Comparison of ENCODE assay signal across 8 cellular contexts in the genomic region with DNA sequence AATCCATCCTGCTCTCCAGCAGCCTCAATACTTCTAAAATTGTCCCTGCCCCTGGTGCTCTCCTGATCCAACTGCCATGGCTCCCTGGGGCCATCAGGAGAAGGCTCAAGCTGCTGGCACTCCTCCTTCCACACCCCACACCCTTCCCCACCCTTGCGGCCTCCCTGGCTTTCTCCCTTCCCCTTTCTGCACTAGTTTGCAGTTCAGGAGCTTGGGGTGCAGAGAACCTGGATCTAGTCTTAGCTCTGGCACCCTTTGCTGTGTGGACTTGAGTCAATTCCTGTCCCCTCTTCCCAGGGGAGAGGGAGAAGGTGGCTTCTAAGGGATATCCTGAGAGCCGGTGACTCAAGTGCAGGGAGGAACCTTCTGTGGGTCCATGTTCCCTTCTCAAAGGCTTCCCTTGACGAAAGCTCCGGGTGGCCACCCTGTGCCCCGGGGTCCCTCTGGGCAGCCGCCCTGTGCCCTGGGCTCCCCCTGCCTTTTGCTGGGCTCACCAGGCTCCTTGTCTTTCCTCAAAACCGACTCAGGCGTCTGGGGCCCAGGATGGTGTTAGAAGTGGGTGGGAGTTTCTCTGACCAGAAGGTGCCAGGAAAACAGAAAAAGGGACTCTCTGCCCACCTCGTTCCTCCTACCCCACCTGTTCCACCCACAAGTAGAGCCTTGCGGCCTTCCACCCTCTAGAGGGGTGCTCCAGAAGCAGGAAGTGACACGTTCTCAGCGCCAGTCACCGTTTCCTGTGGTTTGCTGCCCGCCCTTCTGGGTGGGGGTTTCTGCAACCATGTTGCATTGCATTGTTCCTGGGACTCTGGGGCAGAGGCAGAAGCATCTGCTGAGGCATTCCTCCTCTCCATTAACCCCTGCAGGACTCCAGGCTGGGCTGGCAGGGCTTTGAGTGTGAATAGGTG. TPM values are rescaled to one million over a fixed set of nuclear protein-coding genes. Genes with fewer than 3 reads are reported as not detected.
DNase-seq lines count a peak whose midpoint lies in the region; ATAC-seq and TF ChIP-seq lines count a peak whose summit lies in the region.

No MANE protein-coding gene starts in this region.

- peak overlapping the region; percentile 18; the same call in 1 of the 2 replicates for H3K9ac ChIP-seq in KMS-11
- H3K9ac ChIP-seq in rectal smooth muscle tissue (ENCODE audit: low read length), result no peak overlapping the region

- H3K27me3 ChIP-seq in CD8-positive, alpha-beta T cell (ENCODE audit: insufficient read depth, low read length), result no peaks in the 10 kb centered on the region
- H3K27me3 ChIP-seq in KMS-11 (ENCODE audit: insufficient read depth, low read depth), result no peaks in the 10 kb centered on the region
- H3K27me3 ChIP-seq in effector memory CD4-positive, alpha-beta T cell (replicated peaks; ENCODE audit: control insufficient read depth, insufficient read depth, low read length, poor library complexity, severe bottlenecking), result no peaks in the 10 kb centered on the region
- H3K27me3 ChIP-seq in rectal smooth muscle tissue (ENCODE audit: control insufficient read depth, insufficient read depth, low read length), result no peaks in the 10 kb centered on the region
- no peaks in the 10 kb centered on the region for H3K27me3 ChIP-seq in aorta (ENCODE audit: control insufficient read depth in 1 of 2, insufficient read depth in 2 of 2, low read length in 1 of 2)

- intact Hi-C loops in CD8-positive, alpha-beta T cell (cut with DNase I, micrococcal nuclease), result loop anchor here (1.0 to 10.0 kb wide), 4 partner anchors 15 to 117 kb away; a partner anchor contains a TSS
- intact Hi-C loops in aorta (cut with DNase I), result no loop called here

- peaks cover 2% of the 10 kb centered on the region for H3K36me3 ChIP-seq in CD8-positive, alpha-beta T cell (ENCODE audit: insufficient read depth, low read length)
- H3K36me3 ChIP-seq in KMS-11 (ENCODE audit: insufficient read depth) (no peaks in the 10 kb centered on the region), rectal smooth muscle tissue (ENCODE audit: control insufficient read depth, insufficient read depth, low read length) (peaks cover 13% of the 10 kb centered on the region), aorta (ENCODE audit: control insufficient read depth in 1 of 2, insufficient read depth in 2 of 2, low read length in 1 of 2) (no peaks in the 10 kb centered on the region)
- peaks cover 4% of the 10 kb centered on the region for H3K36me3 ChIP-seq in effector memory CD4-positive, alpha-beta T cell (ENCODE audit: control insufficient read depth, insufficient read depth, low read length)

- H3K27me3 Mint-ChIP-seq in CD8-positive, alpha-beta T cell (ENCODE audit: low read depth), result no peaks in the 10 kb centered on the region

- H3K4me3 ChIP-seq in CD8-positive, alpha-beta T cell (ENCODE audit: low read depth, low read length), result peak overlapping the region; percentile 45
- H3K4me3 ChIP-seq in KMS-11 (IDR thresholded peaks at IDR 0.05; ENCODE audit: insufficient read depth, low read depth, low read length), result no peak overlapping the region
- peak overlapping the region; percentile 42 for H3K4me3 ChIP-seq in effector memory CD4-positive, alpha-beta T cell (ENCODE audit: insufficient read depth, low read depth, low read length, poor library complexity, severe bottlenecking)
- no peak overlapping the region for H3K4me3 ChIP-seq in rectal smooth muscle tissue (ENCODE audit: low read length)
- no peak overlapping the region for H3K4me3 ChIP-seq in aorta (ENCODE audit: low read length in 2 of 2)

- no peaks in the 10 kb centered on the region for H4K20me1 ChIP-seq in KMS-11 (ENCODE audit: insufficient read depth)

- 89% methylated on average over 13 to 14 of the region's 14 CpGs for WGBS in aorta, 2 donors

- H3K79me2 ChIP-seq in KMS-11 (ENCODE audit: insufficient read depth, low read depth), result no peaks in the 10 kb centered on the region

- H3K4me2 ChIP-seq in KMS-11, result 0 out of 2 replicates have a peak overlapping the region, but pooled peaks have one; percentile 29

- CTCF ChIA-PET in CD8-positive, alpha-beta T cell (lab: Charles Lee), result interaction anchor here (1.1 to 6.1 kb wide), 8 partner anchors 12 to 51 kb away, joined by 3 to 39 read pairs (median 4); a partner anchor contains a TSS

- peaks cover 73% of the 10 kb centered on the region for H3K4me1 ChIP-seq in CD8-positive, alpha-beta T cell (ENCODE audit: insufficient read depth, low read length)
- H3K4me1 ChIP-seq in KMS-11 (ENCODE audit: low read depth, poor library complexity, severe bottlenecking) (peaks cover 46% of the 10 kb centered on the region), rectal smooth muscle tissue (ENCODE audit: control insufficient read depth, insufficient read depth, low read length) (peaks cover 40% of the 10 kb centered on the region), aorta (ENCODE audit: control insufficient read depth in 1 of 2, insufficient read depth in 2 of 2, low read length in 2 of 2) (peaks cover 0 to 4% of the 10 kb centered on the region in 2 donors)
- peaks cover 60% of the 10 kb centered on the region for H3K4me1 ChIP-seq in effector memory CD4-positive, alpha-beta T cell (ENCODE audit: control insufficient read depth, insufficient read depth, low read length, poor library complexity, severe bottlenecking)

- peak overlapping the region; percentile 98 for H3K27ac Mint-ChIP-seq in CD8-positive, alpha-beta T cell

- TF ChIP-seq CTCF in CD8-positive, alpha-beta T cell (IDR thresholded peaks at IDR 0.05), result no peak
- no peak for TF ChIP-seq CTCF in KMS-11 (conservative IDR thresholded peaks at IDR 0.05; ENCODE audit: low read depth, low read length)

- POLR2A ChIA-PET in CD8-positive, alpha-beta T cell (lab: Charles Lee), result interaction anchor here (0.7 to 1.8 kb wide), 7 partner anchors 9 to 40 kb away, joined by 3 to 8 read pairs (median 4); a partner anchor contains a TSS

- no peaks in the 10 kb centered on the region for H3K9me3 Mint-ChIP-seq in CD8-positive, alpha-beta T cell

- peak overlapping the region; percentile 80 for H3K4me3 Mint-ChIP-seq in CD8-positive, alpha-beta T cell

- DNase-seq in CD8-positive, alpha-beta T cell, result peak; percentile 73 to 92 (median 87)
- DNase-seq in activated CD4-positive, alpha-beta T cell treated with anti-CD3 and anti-CD28 coated beads, Interleukin-2, amount 50 U/mL, for 24 hours (ENCODE audit: low read depth in 1 of 2, low spot score in 1 of 2), result peak; percentile 61 to 82
- peak; percentile 84 to 88 (median 87) for DNase-seq in effector memory CD4-positive, alpha-beta T cell
- DNase-seq in aorta, result peak; percentile 83 to 85
- DNase-seq in HUDEP-2 (lab: John Stamatoyannopoulos, UW; ENCODE audit: unreplicated experiment in 76 of 76), result no peak

- peaks cover 34% of the 10 kb centered on the region for H3K36me3 Mint-ChIP-seq in CD8-positive, alpha-beta T cell

- peak overlapping the region; percentile 68 for H3K27ac ChIP-seq in CD8-positive, alpha-beta T cell (ENCODE audit: low read depth, low read length)
- peak overlapping the region; percentile 41 for H3K27ac ChIP-seq in KMS-11
- peak overlapping the region; percentile 90 for H3K27ac ChIP-seq in effector memory CD4-positive, alpha-beta T cell (ENCODE audit: insufficient read depth, low read length, poor library complexity, severe bottlenecking)
- H3K27ac ChIP-seq in rectal smooth muscle tissue (ENCODE audit: low read depth, low read length), result peak overlapping the region; percentile 62
- H3K27ac ChIP-seq in aorta (ENCODE audit: low read depth in 1 of 2, low read length in 2 of 2), result no peak overlapping the region

- peak overlapping the region; percentile 52 for H2AFZ ChIP-seq in KMS-11 (ENCODE audit: low read depth)

- ATAC-seq in CD8-positive, alpha-beta T cell, result peak; percentile 94
- ATAC-seq in GM21515 (IDR thresholded peaks at IDR 0.05; ENCODE audit: unreplicated experiment) (peak; percentile 80), aorta (ENCODE audit: low FRiP score) (peak; percentile 33)

- peaks cover 63% of the 10 kb centered on the region for H3K4me1 Mint-ChIP-seq in CD8-positive, alpha-beta T cell (ENCODE audit: low read depth)

- H3K9me3 ChIP-seq in CD8-positive, alpha-beta T cell (ENCODE audit: low read length), result no peaks in the 10 kb centered on the region
- no peaks in the 10 kb centered on the region for H3K9me3 ChIP-seq in effector memory CD4-positive, alpha-beta T cell (ENCODE audit: control insufficient read depth, low read length)
- no peaks in the 10 kb centered on the region for H3K9me3 ChIP-seq in aorta (ENCODE audit: control insufficient read depth, low read length)

RNA-seq across cellular contexts. Expression of a gene that starts 15.0 kb away (rescaled TPM):
- total RNA-seq in CD8-positive, alpha-beta T cell, result 10 to 100 TPM in 1 of 2 experiments, 1 to 10 TPM in 1; 8.6 to 10.2 TPM
- 10 to 100 TPM; 34.0 to 35.8 TPM for total RNA-seq in aorta
- 10 to 100 TPM; 26.9 to 56.5 TPM for polyA plus RNA-seq in aorta

RNA-seq across cellular contexts. Expression of a gene that starts 17.6 kb away (rescaled TPM):
- under 1 TPM; 0.16 to 0.56 TPM for total RNA-seq in CD8-positive, alpha-beta T cell
- total RNA-seq in aorta, result under 1 TPM; 0.68 to 0.99 TPM
- under 1 TPM; 0.18 to 0.63 TPM for polyA plus RNA-seq in aorta

RNA-seq across cellular contexts. Expression of a gene that starts 39.2 kb away (rescaled TPM):
- 10 to 100 TPM; 39.1 to 39.6 TPM for total RNA-seq in CD8-positive, alpha-beta T cell
- 100 to 1,000 TPM; 117 to 118 TPM for total RNA-seq in aorta
- polyA plus RNA-seq in aorta, result 100 to 1,000 TPM; 164 to 191 TPM

Comparison
In these comparisons a context has a peak if more than half of its experiments do, and no peak if none do; other contexts are left out.
1. ATAC-seq: peak in every context shown above with its lines; median percentile 94 in CD8-positive, alpha-beta T cell; 80 in GM21515; 33 in aorta.
2. DNase-seq: peak in CD8-positive, alpha-beta T cell (7 of 7), activated CD4-positive, alpha-beta T cell treated with anti-CD3 and anti-CD28 coated beads, Interleukin-2, amount 50 U/mL, for 24 hours (2 of 2), effector memory CD4-positive, alpha-beta T cell (3 of 3) and aorta (2 of 2); none in HUDEP-2 (0 of 76).
3. H3K27ac ChIP-seq: peak in CD8-positive, alpha-beta T cell (single experiment), KMS-11 (single experiment), effector memory CD4-positive, alpha-beta T cell (single experiment) and rectal smooth muscle tissue (single experiment); none in aorta (0 of 2).
4. H3K4me3 ChIP-seq: peak in CD8-positive, alpha-beta T cell (single experiment) and effector memory CD4-positive, alpha-beta T cell (single experiment); none in KMS-11 (single experiment), rectal smooth muscle tissue (single experiment) and aorta (0 of 2).
5. intact Hi-C loops: an anchor here in CD8-positive, alpha-beta T cell (1.0 to 10.0 kb wide); none called in aorta.